In the genomic region with DNA sequence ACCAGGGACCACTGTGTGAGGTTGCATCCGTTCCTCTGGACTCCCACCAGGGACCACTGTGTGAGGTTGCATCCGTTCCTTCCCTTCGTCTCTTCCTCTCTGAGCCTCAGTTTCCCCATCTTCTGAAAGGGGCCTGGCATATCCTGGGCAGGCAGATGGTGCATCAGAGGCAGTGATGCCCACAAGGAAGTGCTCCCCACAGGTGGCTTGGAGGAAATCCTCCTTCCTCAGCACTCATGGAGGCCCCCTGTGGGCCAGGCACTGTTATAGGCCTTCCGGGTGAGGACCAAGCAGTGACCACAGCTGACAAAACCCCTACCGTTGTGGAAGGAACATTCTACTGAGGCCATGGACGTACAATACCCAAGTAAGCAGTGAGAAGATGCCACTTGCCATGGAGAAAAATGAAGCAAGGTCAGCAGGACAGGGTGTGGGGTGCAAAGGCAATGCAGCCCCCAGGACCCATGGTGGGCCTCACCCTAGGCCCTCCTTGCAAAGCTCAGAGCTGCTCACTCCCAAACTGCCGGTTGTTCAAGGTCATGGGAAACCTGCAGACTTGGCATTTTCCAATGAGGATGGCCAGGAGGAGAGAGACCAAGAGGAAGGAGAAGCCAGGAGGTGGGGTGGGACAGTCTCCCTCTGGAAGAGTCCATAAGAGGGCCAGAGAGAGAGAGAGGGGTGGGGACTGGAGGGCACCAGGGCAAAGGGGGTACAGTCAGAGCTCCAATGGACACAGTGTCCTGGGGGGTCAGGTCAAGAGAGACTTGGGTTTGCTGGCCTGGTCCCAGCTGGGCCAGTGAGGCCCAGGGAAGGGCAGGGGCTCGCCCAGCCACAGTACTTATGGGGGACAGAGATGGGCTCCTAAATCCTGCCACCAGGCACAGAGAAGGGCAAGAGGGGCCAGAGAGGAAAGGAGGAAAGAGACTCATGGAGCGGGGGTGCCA, we compare ENCODE assay signal across 9 cellular contexts. TPM values are rescaled to one million over a fixed set of nuclear protein-coding genes. Genes with fewer than 3 reads are reported as not detected.
DNase-seq lines count a peak whose midpoint lies in the region; ATAC-seq, FAIRE-seq and TF ChIP-seq lines count a peak whose summit lies in the region.
"Had no signal": no experiment of that assay in that cellular context is flagged by ENCODE, and none has a peak within 500 bp of the region (broad histone marks: within the 10 kb centered on the region; RNA-seq: fewer than 3 reads in every experiment).

No MANE protein-coding gene starts in this region.

- H3K4ac ChIP-seq in IMR-90 (ENCODE audit: low read depth, low read length) = peak overlapping the region; percentile 99

- peak overlapping the region; percentile 92 for H3K23ac ChIP-seq in IMR-90 (ENCODE audit: low read depth, low read length)

- peak overlapping the region; percentile 90 for H2AFZ ChIP-seq in IMR-90 (replicated peaks; ENCODE audit: low read length, poor library complexity)
- no peak overlapping the region for H2AFZ ChIP-seq in GM12878 (ENCODE audit: control insufficient read depth, low read depth, low read length)

- H4K5ac ChIP-seq in IMR-90 (ENCODE audit: low read depth, low read length) = peak overlapping the region; percentile 97

- TF ChIP-seq EP300 in GM12878 (IDR thresholded peaks at IDR 0.05; ENCODE audit: borderline replicate concordance in 1 of 2, control insufficient read depth in 1 of 2, low read depth in 2 of 2, low read length in 2 of 2) (no peak), suprapubic skin (IDR thresholded peaks at IDR 0.05) (no peak)

- H3K79me2 ChIP-seq in GM12878 (ENCODE audit: control insufficient read depth, insufficient read depth, low read length) = no peaks in the 10 kb centered on the region

- ATAC-seq in CD4-positive, CD25-positive, alpha-beta regulatory T cell (ENCODE audit: low read depth in 2 of 2) = peak in 1 of 2 donors; percentile 32
- ATAC-seq in IMR-90 (ENCODE audit: low read depth) (no peak), GM12878 (peak; percentile 25; the same call in 1 of the 3 replicates), HG03175 (IDR thresholded peaks at IDR 0.05; ENCODE audit: unreplicated experiment) (no peak)

- H2BK5ac ChIP-seq in IMR-90 (ENCODE audit: low read depth, low read length, poor library complexity, severe bottlenecking) = peak overlapping the region; percentile 98

- no peaks in the 10 kb centered on the region for H3K36me3 ChIP-seq in CD4-positive, CD25-positive, alpha-beta regulatory T cell (ENCODE audit: control insufficient read depth, insufficient read depth, low read length)
- H3K36me3 ChIP-seq in IMR-90 (ENCODE audit: control insufficient read depth, insufficient read depth, low read length) (no peaks in the 10 kb centered on the region), GM12878 (ENCODE audit: control insufficient read depth in 2 of 2, insufficient read depth in 2 of 2, low read length in 1 of 2) (no peaks in the 10 kb centered on the region), suprapubic skin (no peaks in the 10 kb centered on the region)

- H3K4me2 ChIP-seq in IMR-90 (ENCODE audit: low read depth, low read length) (peak overlapping the region; percentile 14; the same call in 1 of the 2 replicates), GM12878 (ENCODE audit: control insufficient read depth, insufficient read depth) (no peak overlapping the region)

- no peak for FAIRE-seq in GM12878 (lab: Jason Lieb, UNC)

- no peaks in the 10 kb centered on the region for H4K20me1 ChIP-seq in IMR-90 (ENCODE audit: insufficient read depth, low read length)
- H4K20me1 ChIP-seq in GM12878 (ENCODE audit: control insufficient read depth, insufficient read depth) = no peaks in the 10 kb centered on the region

- H3K9me3 Mint-ChIP-seq in CD4-positive, CD25-positive, alpha-beta regulatory T cell = peaks cover 0 to 6% (median 0%) of the 10 kb centered on the region in 7 donors

- H3K27ac Mint-ChIP-seq in CD4-positive, CD25-positive, alpha-beta regulatory T cell = no peak overlapping the region

- peak overlapping the region; percentile 94 to 98 for H4K8ac ChIP-seq in IMR-90 (ENCODE audit: low read depth in 2 of 2, low read length in 2 of 2)

- H3K56ac ChIP-seq in IMR-90 (ENCODE audit: extremely low read depth, insufficient read depth, low read length) = peak overlapping the region; percentile 94

- H3K4me1 Mint-ChIP-seq in CD4-positive, CD25-positive, alpha-beta regulatory T cell = peaks cover 0 to 12% (median 4%) of the 10 kb centered on the region in 4 donors

- peaks cover 14% of the 10 kb centered on the region for H3K9me1 ChIP-seq in IMR-90 (ENCODE audit: insufficient read depth, low read length)

- in situ Hi-C loops in IMR-90 (cut with MboI; ENCODE audit: low sequenced_read_pairs) (no loop called here), GM12878 (cut with MboI) (no loop called here)

- TF ChIP-seq POLR2A in IMR-90 (IDR thresholded peaks at IDR 0.05; ENCODE audit: low read depth, low read length) = no peak
- no peak for TF ChIP-seq POLR2A in GM12878 (IDR thresholded peaks at IDR 0.05; ENCODE audit: low read depth, low read length)
- TF ChIP-seq POLR2A in suprapubic skin (IDR thresholded peaks at IDR 0.05) = no peak

- peak overlapping the region; percentile 100 for H2BK120ac ChIP-seq in IMR-90 (ENCODE audit: low read depth, low read length)

- TF ChIP-seq RAD21 in IMR-90 (IDR thresholded peaks at IDR 0.05; ENCODE audit: low read length) (no peak; the same call in 1 of the 2 replicates), GM12878 (IDR thresholded peaks at IDR 0.05; ENCODE audit: insufficient read depth, low read depth, low read length) (no peak)

- H3K79me1 ChIP-seq in IMR-90 (ENCODE audit: low read depth in 1 of 2, low read length in 2 of 2) = peaks cover 0 to 24% of the 10 kb centered on the region in 2 experiments; a peak in 2 of 4 replicates

- peak overlapping the region; percentile 100 for H2BK15ac ChIP-seq in IMR-90 (ENCODE audit: low read depth, low read length)

- peaks cover 19% of the 10 kb centered on the region for H3K4me1 ChIP-seq in CD4-positive, CD25-positive, alpha-beta regulatory T cell (ENCODE audit: control insufficient read depth, insufficient read depth, low read length, poor library complexity, severe bottlenecking)
- H3K4me1 ChIP-seq in IMR-90 (ENCODE audit: control insufficient read depth, insufficient read depth, low read length) (peaks cover 30% of the 10 kb centered on the region), GM12878 (ENCODE audit: control insufficient read depth, insufficient read depth, low read length) (peaks cover 4% of the 10 kb centered on the region; the same call in 1 of the 2 replicates), suprapubic skin (peaks cover 38% of the 10 kb centered on the region)

- RAD21 ChIA-PET in GM12878 (lab: Charles Lee; ENCODE audit: unreplicated experiment) = interaction anchor here (0.5 to 1.5 kb wide), 3 partner anchors 10 to 31 kb away, joined by 3 to 4 read pairs (median 4); no protein-coding TSS in a partner anchor

- peaks cover 5% of the 10 kb centered on the region for H3K27me3 ChIP-seq in CD4-positive, CD25-positive, alpha-beta regulatory T cell (ENCODE audit: control insufficient read depth, insufficient read depth, low read length)
- H3K27me3 ChIP-seq in IMR-90 (ENCODE audit: control insufficient read depth, insufficient read depth, low read length) (no peaks in the 10 kb centered on the region), GM12878 (replicated peaks in 1 of 2; ENCODE audit: control insufficient read depth in 2 of 2, insufficient read depth in 2 of 2, low read length in 1 of 2) (no peaks in the 10 kb centered on the region; a peak in 1 of 4 replicates), layer of hippocampus (ENCODE audit: control insufficient read depth, insufficient read depth, low read length) (no peaks in the 10 kb centered on the region), suprapubic skin (no peaks in the 10 kb centered on the region)

- peaks cover 54% of the 10 kb centered on the region for H3K27me3 Mint-ChIP-seq in CD4-positive, CD25-positive, alpha-beta regulatory T cell

- TF ChIP-seq CTCF in IMR-90 (conservative IDR thresholded peaks at IDR 0.05; ENCODE audit: low read depth, low read length) (peak; percentile 41), GM12878 (IDR thresholded peaks at IDR 0.05 in 2 of 3, conservative IDR thresholded peaks at IDR 0.05 in 1 of 3; ENCODE audit: control insufficient read depth in 2 of 3, extremely low read depth in 1 of 3, insufficient read depth in 1 of 3, low read depth in 3 of 3, low read length in 3 of 3) (peak; percentile 19 to 39 (median 33); a peak in 4 of 6 replicates), suprapubic skin (IDR thresholded peaks at IDR 0.05) (no peak)

- H3K18ac ChIP-seq in IMR-90 (ENCODE audit: low read depth, low read length) = peak overlapping the region; percentile 82

- peak overlapping the region; percentile 82 for H3K14ac ChIP-seq in IMR-90 (replicated peaks; ENCODE audit: low read depth, low read length)

- H2BK20ac ChIP-seq in IMR-90 (ENCODE audit: low read depth, low read length) = peak overlapping the region; percentile 98

- peak overlapping the region; percentile 88 for H2AK9ac ChIP-seq in IMR-90 (replicated peaks; ENCODE audit: low read depth, low read length, poor library complexity)

- POLR2A ChIA-PET in IMR-90 (lab: Charles Lee; ENCODE audit: unreplicated experiment) = interaction anchor here (0.9 to 1.3 kb wide), 2 partner anchors 74 to 86 kb away, joined by 4 to 5 read pairs; no protein-coding TSS in a partner anchor
- POLR2A ChIA-PET in GM12878 (lab: Charles Lee) = interaction anchor here (0.9 to 2.1 kb wide), 2 partner anchors 10 to 11 kb away, joined by 5 to 7 read pairs; no protein-coding TSS in a partner anchor

- dilution Hi-C loops in IMR-90 (cut with HindIII; ENCODE audit: low sequenced_read_pairs, unreplicated experiment) = no loop called here

- H3K27ac ChIP-seq in CD4-positive, CD25-positive, alpha-beta regulatory T cell (ENCODE audit: insufficient read depth, low read length, poor library complexity, severe bottlenecking) = no peak overlapping the region
- peak overlapping the region; percentile 91 for H3K27ac ChIP-seq in IMR-90 (ENCODE audit: insufficient read depth, low read length)
- no peak overlapping the region for H3K27ac ChIP-seq in GM12878 (ENCODE audit: control insufficient read depth, insufficient read depth)
- peak overlapping the region; percentile 56 for H3K27ac ChIP-seq in layer of hippocampus (ENCODE audit: low read depth, low read length)
- peak overlapping the region; percentile 57 for H3K27ac ChIP-seq in suprapubic skin

- CTCF ChIA-PET in IMR-90 (lab: Yijun Ruan, JAX) (interaction anchor here (0.6 to 1.5 kb wide), 2 partner anchors 75 to 437 kb away, joined by 3 to 4 read pairs; no protein-coding TSS in a partner anchor), GM12878 (lab: Yijun Ruan, JAX) (interaction anchor here (0.6 to 1.8 kb wide), 4 partner anchors 11 to 427 kb away, joined by 3 to 6 read pairs (median 4); no protein-coding TSS in a partner anchor)

- DNase-seq in CD4-positive, CD25-positive, alpha-beta regulatory T cell = no peak
- DNase-seq in IMR-90 (peak; percentile 36), GM12878 (ENCODE audit: low read depth, low spot score) (no peak), suprapubic skin (ENCODE audit: low spot score in 2 of 2) (no peak), NCI-H2081 treated with DMSO at 0.1 percent for 48 hours (lab: John Stamatoyannopoulos, UW) (no peak), GDM1 (lab: John Stamatoyannopoulos, UW) (no peak)

- no peaks in the 10 kb centered on the region for H3K9me3 ChIP-seq in CD4-positive, CD25-positive, alpha-beta regulatory T cell (ENCODE audit: control insufficient read depth in 2 of 2, low read length in 2 of 2)
- H3K9me3 ChIP-seq in IMR-90 (ENCODE audit: control insufficient read depth, insufficient read depth, low read length) (peaks cover 2% of the 10 kb centered on the region), GM12878 (replicated peaks; ENCODE audit: control insufficient read depth, insufficient read depth, low read length) (no peaks in the 10 kb centered on the region; the same call in 2 of the 3 replicates), suprapubic skin (no peaks in the 10 kb centered on the region)

- no peaks in the 10 kb centered on the region for H3K36me3 Mint-ChIP-seq in CD4-positive, CD25-positive, alpha-beta regulatory T cell

- peak overlapping the region; percentile 10 for H3K9ac ChIP-seq in IMR-90 (ENCODE audit: low read depth, low read length)
- no peak overlapping the region for H3K9ac ChIP-seq in GM12878 (ENCODE audit: control insufficient read depth, insufficient read depth, low read length)

- H4K91ac ChIP-seq in IMR-90 (ENCODE audit: insufficient read depth, low read depth, low read length) = peak overlapping the region; percentile 99

- BruUV-seq in IMR-90 (replicated peaks; lab: Mats Ljungman, UMichigan) = no TSS peak
- no TSS peak for BruUV-seq in GM12878 (replicated peaks; lab: Mats Ljungman, UMichigan)

- WGBS in IMR-90 (ENCODE audit: extremely low coverage in 2 of 2, insufficient read length in 1 of 2), 2 experiments = 62% methylated on average over 4 of the region's 9 CpGs; no CpG with 5 or more reads in 1 of the 2 experiments
- WGBS in GM12878 (ENCODE audit: insufficient coverage, insufficient replicate concordance, low lambda C conversion rate, missing lambda C conversion rate) = 52% methylated on average over 9 of the region's 9 CpGs
- WGBS in suprapubic skin = 72% methylated on average over 9 of the region's 9 CpGs

- SMC1A ChIA-PET in GM12878 (lab: Charles Lee; ENCODE audit: uncharacterized antibody, unreplicated experiment) = interaction anchor here (0.9 to 1.5 kb wide), 3 partner anchors 11 to 26 kb away, joined by 3 to 6 read pairs (median 6); no protein-coding TSS in a partner anchor

- intact Hi-C loops in IMR-90 (cut with micrococcal nuclease) = loop anchor here (1.0 to 2.0 kb wide), 2 partner anchors 73 to 429 kb away; no protein-coding TSS in a partner anchor
- intact Hi-C loops in GM12878 (cut with micrococcal nuclease; ENCODE audit: unreplicated experiment) = no loop called here

- no peak overlapping the region for H3K4me3 ChIP-seq in CD4-positive, CD25-positive, alpha-beta regulatory T cell (ENCODE audit: low read depth, low read length)
- H3K4me3 ChIP-seq in IMR-90 (ENCODE audit: insufficient read depth, low read depth, low read length) (no peak overlapping the region), GM12878 (no peak overlapping the region), suprapubic skin (peak overlapping the region; percentile 70)

- peak overlapping the region in 3 of 4 donors; percentile 47 to 80 (median 67) for H3K4me3 Mint-ChIP-seq in CD4-positive, CD25-positive, alpha-beta regulatory T cell

- H2AK5ac ChIP-seq in IMR-90 (ENCODE audit: low read depth, low read length) = peak overlapping the region; percentile 100

RNA-seq across cellular contexts. Expression of gene C9orf50, which starts 51.1 kb away (rescaled TPM):
- total RNA-seq in CD4-positive, CD25-positive, alpha-beta regulatory T cell = not detected
- polyA plus RNA-seq in CD4-positive, CD25-positive, alpha-beta regulatory T cell = not detected
- not detected in 2 replicates for total RNA-seq in IMR-90 (2012; rRNA removed)
- 0.09 and 0.20 TPM in 2 replicates for polyA plus RNA-seq in IMR-90 (2012; rRNA removed)
- 0.06 and 0.19 TPM in 2 replicates for polyA plus RNA-seq in IMR-90 (2012; cell fraction: cytosol; rRNA removed)
- 0.42 and 0.54 TPM in 2 replicates for polyA plus RNA-seq in IMR-90 (2012; cell fraction: nucleus; rRNA removed; ENCODE audit: low replicate concordance)
- 0.44 TPM in 1 of 2 replicates, not detected in the other for total RNA-seq in GM12878 (2013; cell fraction: nucleolus; rRNA removed)
- not detected in 2 replicates for total RNA-seq in GM12878 (2014; rRNA removed)
- total RNA-seq in GM12878 (2014; rRNA removed; fragmentation: Illumina TruSeq; extraction: Trizol) = not detected in 2 replicates
- not detected in 2 replicates for total RNA-seq in GM12878 (2021)
- polyA plus RNA-seq in GM12878 (2011; ENCODE audit: low read depth) = not detected
- polyA plus RNA-seq in GM12878 (2011; rRNA removed) = not detected in 2 replicates
- not detected in 2 replicates for polyA plus RNA-seq in GM12878 (2011; cell fraction: cytosol; rRNA removed)
- polyA plus RNA-seq in GM12878 (2011; cell fraction: nucleus; rRNA removed) = 0.09 TPM in 1 of 2 replicates, not detected in the other
- polyA plus RNA-seq in GM12878 (2012) = not detected in 2 replicates
- not detected in 2 replicates for polyA plus RNA-seq in GM12878 (2014; fragmentation: Illumina TruSeq; extraction: Trizol)
- not detected for polyA plus RNA-seq in GM12878 (2014; fragmentation: Nextera tagmentation; extraction: Ambion mirVana)
- polyA plus RNA-seq in GM12878 (2014; rRNA removed) = not detected in 2 replicates
- polyA plus RNA-seq in GM12878 (2016; fragmentation: Nextera tagmentation; extraction: Ambion mirVana) = not detected
- polyA minus RNA-seq in GM12878 (2011; rRNA and poly(A)+ RNA removed) = not detected in 2 replicates
- not detected in 2 replicates for polyA minus RNA-seq in GM12878 (2011; cell fraction: cytosol; rRNA and poly(A)+ RNA removed)
- not detected in 2 replicates for polyA minus RNA-seq in GM12878 (2011; cell fraction: nucleus; rRNA and poly(A)+ RNA removed)
- under 1 TPM in 1 of 4 donors, not detected in 3; 0.64 TPM for total RNA-seq in suprapubic skin
- total RNA-seq: pulmonary artery endothelial cell had no signal

RNA-seq across cellular contexts. Expression of gene NTMT1, which starts 56.2 kb away (rescaled TPM):
- total RNA-seq in CD4-positive, CD25-positive, alpha-beta regulatory T cell = 37.4 TPM
- 10 to 100 TPM; 41.9 to 56.7 (median 52.8) TPM for polyA plus RNA-seq in CD4-positive, CD25-positive, alpha-beta regulatory T cell
- 67.8 and 68.1 TPM in 2 replicates for total RNA-seq in IMR-90 (2012; rRNA removed)
- 88.1 and 108 TPM in 2 replicates for polyA plus RNA-seq in IMR-90 (2012; rRNA removed)
- polyA plus RNA-seq in IMR-90 (2012; cell fraction: cytosol; rRNA removed) = 57.5 and 92.6 TPM in 2 replicates
- 56.2 and 66.4 TPM in 2 replicates for polyA plus RNA-seq in IMR-90 (2012; cell fraction: nucleus; rRNA removed; ENCODE audit: low replicate concordance)
- total RNA-seq in GM12878 (2013; cell fraction: nucleolus; rRNA removed) = 15.1 and 18.7 TPM in 2 replicates
- total RNA-seq in GM12878 (2014; rRNA removed) = 31.9 and 37.9 TPM in 2 replicates
- 25.2 and 26.3 TPM in 2 replicates for total RNA-seq in GM12878 (2014; rRNA removed; fragmentation: Illumina TruSeq; extraction: Trizol)
- total RNA-seq in GM12878 (2021) = 37.7 and 40.7 TPM in 2 replicates
- polyA plus RNA-seq in GM12878 (2011; ENCODE audit: low read depth) = 10.9 TPM
- polyA plus RNA-seq in GM12878 (2011; rRNA removed) = 26.9 and 47.1 TPM in 2 replicates
- polyA plus RNA-seq in GM12878 (2011; cell fraction: cytosol; rRNA removed) = 47.8 and 73.5 TPM in 2 replicates
- 28.5 and 36.6 TPM in 2 replicates for polyA plus RNA-seq in GM12878 (2011; cell fraction: nucleus; rRNA removed)
- 19.6 and 22.2 TPM in 2 replicates for polyA plus RNA-seq in GM12878 (2012)
- polyA plus RNA-seq in GM12878 (2014; fragmentation: Illumina TruSeq; extraction: Trizol) = 19.6 and 27.7 TPM in 2 replicates
- 10 to 100 TPM; 12.8 to 18.3 TPM for polyA plus RNA-seq in GM12878 (2014; fragmentation: Nextera tagmentation; extraction: Ambion mirVana)
- 47.6 and 54.2 TPM in 2 replicates for polyA plus RNA-seq in GM12878 (2014; rRNA removed)
- 10 to 100 TPM; 78.3 to 85.4 TPM for polyA plus RNA-seq in GM12878 (2016; fragmentation: Nextera tagmentation; extraction: Ambion mirVana)
- 18.3 and 34.0 TPM in 2 replicates for polyA minus RNA-seq in GM12878 (2011; rRNA and poly(A)+ RNA removed)
- polyA minus RNA-seq in GM12878 (2011; cell fraction: cytosol; rRNA and poly(A)+ RNA removed) = 11.1 and 16.9 TPM in 2 replicates
- 6.4 and 15.8 TPM in 2 replicates for polyA minus RNA-seq in GM12878 (2011; cell fraction: nucleus; rRNA and poly(A)+ RNA removed)
- total RNA-seq in suprapubic skin = 10 to 100 TPM; 19.4 to 25.0 (median 20.8) TPM

Comparison
In these comparisons a context has a peak if more than half of its experiments do, and no peak if none do; other contexts are left out.
1. H3K27ac ChIP-seq: peak in IMR-90 (single experiment), layer of hippocampus (single experiment) and suprapubic skin (single experiment); none in CD4-positive, CD25-positive, alpha-beta regulatory T cell (single experiment) and GM12878 (single experiment).
2. CTCF ChIP-seq: peak in IMR-90 (single experiment) and GM12878 (3 of 3); none in suprapubic skin (0 of 2).